In the genomic region with DNA sequence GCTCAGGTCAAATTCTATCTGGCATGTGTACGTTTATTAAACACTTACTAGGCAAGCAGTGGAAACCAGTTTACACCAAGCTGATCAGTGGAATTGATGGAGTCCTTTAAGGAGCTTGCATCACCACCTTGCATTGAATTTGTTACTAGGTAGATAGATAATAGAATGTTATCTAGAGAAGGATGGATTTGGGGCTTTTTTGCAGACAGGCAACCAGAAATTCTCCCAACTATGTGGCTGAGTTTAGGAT, we compare ENCODE assay signal across 9 cellular contexts. TPM values are rescaled to one million over a fixed set of nuclear protein-coding genes. Genes with fewer than 3 reads are reported as not detected.
DNase-seq lines count a peak whose midpoint lies in the region; ATAC-seq, FAIRE-seq and TF ChIP-seq lines count a peak whose summit lies in the region.
"Had no signal": no experiment of that assay in that cellular context is flagged by ENCODE, and none has a peak within 500 bp of the region (broad histone marks: within the 10 kb centered on the region; RNA-seq: fewer than 3 reads in every experiment).

No MANE protein-coding gene starts in this region.

- no peak for TF ChIP-seq RAD21 in HepG2 (CRISPR knock-in tag; IDR thresholded peaks at IDR 0.05)

- no peaks in the 10 kb centered on the region for H4K20me1 ChIP-seq in DND-41 (ENCODE audit: insufficient read depth, low read length)
- H4K20me1 ChIP-seq in HepG2 (ENCODE audit: insufficient read depth, low read length) = no peaks in the 10 kb centered on the region

- in situ Hi-C loops in HepG2 (cut with HindIII; ENCODE audit: extremely low pct_ligation_motif_present, low pct_unique_long_range_greater_than_20kb) = no loop called here

- H3K79me2 ChIP-seq in DND-41 (ENCODE audit: insufficient read depth, low read length) (no peaks in the 10 kb centered on the region), HepG2 (ENCODE audit: insufficient read depth, low read length) (no peaks in the 10 kb centered on the region)

- TF ChIP-seq EP300 in HepG2 (IDR thresholded peaks at IDR 0.05; ENCODE audit: low read depth in 2 of 2, low read length in 2 of 2) (no peak), HepG2 (CRISPR knock-in tag; IDR thresholded peaks at IDR 0.05; ENCODE audit: borderline replicate concordance) (no peak)

- H3K27me3 Mint-ChIP-seq in activated CD4-positive, alpha-beta memory T cell treated with anti-CD3 and anti-CD28 coated beads, Interleukin-2, amount 10 ng/mL, durations not matched to agents 7 days and 5 days = peaks cover 8% of the 10 kb centered on the region

- CTCF ChIA-PET in activated CD4-positive, alpha-beta memory T cell treated with anti-CD3 and anti-CD28 coated beads, Interleukin-2, amount 10 ng/mL, durations not matched to agents 7 days and 5 days (lab: Charles Lee) = interaction anchor here (0.8 to 3.2 kb wide), 19 partner anchors 11 to 589 kb away, joined by 3 to 29 read pairs (median 4); a partner anchor contains a TSS
- CTCF ChIA-PET in HepG2 (lab: Yijun Ruan, JAX; ENCODE audit: low intra/inter-chr PET ratio, low total read pairs) = interaction anchor here (2.7 to 2.9 kb wide), 2 partner anchors 12 to 27 kb away, joined by 10 to 31 read pairs; no protein-coding TSS in a partner anchor

- peaks cover 19% of the 10 kb centered on the region for H3K4me1 Mint-ChIP-seq in activated CD4-positive, alpha-beta memory T cell treated with anti-CD3 and anti-CD28 coated beads, Interleukin-2, amount 10 ng/mL, durations not matched to agents 7 days and 5 days

- H3K27me3 ChIP-seq in DND-41 (ENCODE audit: insufficient read depth, low read length, poor library complexity) (no peaks in the 10 kb centered on the region), HepG2 (ENCODE audit: control insufficient read depth in 1 of 2, insufficient read depth in 2 of 2, low read length in 2 of 2) (no peaks in the 10 kb centered on the region)

- POLR2A ChIA-PET in activated CD4-positive, alpha-beta memory T cell treated with anti-CD3 and anti-CD28 coated beads, Interleukin-2, amount 10 ng/mL, durations not matched to agents 7 days and 5 days (lab: Charles Lee) = interaction anchor here (0.8 to 4.3 kb wide), 29 partner anchors 9 to 1205 kb away, joined by 3 to 99 read pairs (median 6); a partner anchor contains a TSS
- POLR2A ChIA-PET in HepG2 (lab: Yijun Ruan, JAX) = interaction anchor here (0.9 to 5.0 kb wide), 15 partner anchors 8 to 720 kb away, joined by 3 to 53 read pairs (median 4); a partner anchor contains a TSS

- no peaks in the 10 kb centered on the region for H3K9me3 Mint-ChIP-seq in activated CD4-positive, alpha-beta memory T cell treated with anti-CD3 and anti-CD28 coated beads, Interleukin-2, amount 10 ng/mL, durations not matched to agents 7 days and 5 days

- H3K27ac Mint-ChIP-seq in activated CD4-positive, alpha-beta memory T cell treated with anti-CD3 and anti-CD28 coated beads, Interleukin-2, amount 10 ng/mL, durations not matched to agents 7 days and 5 days = peak overlapping the region; percentile 72

- no peak overlapping the region for H3K4me2 ChIP-seq in DND-41 (ENCODE audit: insufficient read depth, low read length)
- peak overlapping the region; percentile 57 for H3K4me2 ChIP-seq in HepG2 (ENCODE audit: low read depth, low read length)

- no peaks in the 10 kb centered on the region for H3K9me3 ChIP-seq in DND-41 (ENCODE audit: insufficient read depth, low read length, severe bottlenecking)
- no peaks in the 10 kb centered on the region for H3K9me3 ChIP-seq in HepG2 (ENCODE audit: low read length)

- DNase-seq in DND-41 (no peak), HepG2 (ENCODE audit: low spot score) (no peak), frontal cortex (ENCODE audit: low spot score in 2 of 2) (no peak), Kasumi-1 (lab: John Stamatoyannopoulos, UW) (no peak), HTR-8/SVneo (ENCODE audit: insufficient read length, low spot score) (no peak), kidney glomerular epithelial cell (lab: John Stamatoyannopoulos, UW) (no peak)
- DNase-seq in activated CD4-positive, alpha-beta memory T cell treated with anti-CD3 and anti-CD28 coated beads, Interleukin-2, amount 10 ng/mL, durations not matched to agents 7 days and 5 days = no peak
- DNase-seq: activated gamma-delta T cell treated with Interleukin-2 at 50 U/mL for 16 hours had no signal

- no peak overlapping the region for H3K4me3 ChIP-seq in DND-41 (ENCODE audit: low read depth in 1 of 2, low read length in 2 of 2)
- peak overlapping the region in 2 of 3 experiments; percentile 11 to 49; a peak in 3 of 6 replicates for H3K4me3 ChIP-seq in HepG2 (replicated peaks in 1 of 3; ENCODE audit: insufficient read depth in 1 of 3, low read depth in 2 of 3, low read length in 3 of 3)

- H3K36me3 Mint-ChIP-seq in activated CD4-positive, alpha-beta memory T cell treated with anti-CD3 and anti-CD28 coated beads, Interleukin-2, amount 10 ng/mL, durations not matched to agents 7 days and 5 days (ENCODE audit: low read depth) = no peaks in the 10 kb centered on the region

- FAIRE-seq in HepG2 (lab: Jason Lieb, UNC) (peak; percentile 4), frontal cortex (lab: Jason Lieb, UNC) (no peak), HTR-8/SVneo (lab: Jason Lieb, UNC) (no peak)

- H2AFZ ChIP-seq in DND-41 (ENCODE audit: low read depth, low read length) = no peak overlapping the region
- H2AFZ ChIP-seq in HepG2 (ENCODE audit: low read length) = no peak overlapping the region

- ATAC-seq in DND-41 (ENCODE audit: insufficient read depth, low read depth) = 0 out of 3 replicates have a peak, but pooled peaks have one; percentile 10
- peak; percentile 26 for ATAC-seq in HG02623 (IDR thresholded peaks at IDR 0.05; ENCODE audit: unreplicated experiment)
- ATAC-seq in HepG2 = no peak

- no peak overlapping the region for H3K27ac ChIP-seq in DND-41 (ENCODE audit: low read length)
- peak overlapping the region; percentile 98 for H3K27ac ChIP-seq in HepG2 (ENCODE audit: extremely low read length, insufficient read depth, low read length)

- BruUV-seq in HepG2 (replicated peaks; lab: Mats Ljungman, UMichigan) = no TSS peak

- H3K36me3 ChIP-seq in DND-41 (ENCODE audit: insufficient read depth, low read length) (no peaks in the 10 kb centered on the region), HepG2 (replicated peaks in 1 of 2; ENCODE audit: control insufficient read depth in 1 of 2, insufficient read depth in 2 of 2, low read length in 2 of 2) (no peaks in the 10 kb centered on the region)

- H3K4me3 Mint-ChIP-seq in activated CD4-positive, alpha-beta memory T cell treated with anti-CD3 and anti-CD28 coated beads, Interleukin-2, amount 10 ng/mL, durations not matched to agents 7 days and 5 days = no peak overlapping the region

- intact Hi-C loops in HepG2 (cut with micrococcal nuclease; ENCODE audit: unreplicated experiment) = loop anchor here (5.0 kb wide), 1 partner anchor 884 kb away; a partner anchor contains a TSS

- TF ChIP-seq POLR2A in HepG2 (IDR thresholded peaks at IDR 0.05; ENCODE audit: insufficient read depth in 1 of 2, low read depth in 2 of 2, low read length in 2 of 2) = no peak

- 36% methylated on average over 1 of the region's 1 CpG for WGBS in HepG2 (ENCODE audit: low lambda C conversion rate)

- TF ChIP-seq CTCF in DND-41 (IDR thresholded peaks at IDR 0.05; ENCODE audit: borderline replicate concordance, extremely low read depth, low read length, poor library complexity, severe bottlenecking) (no peak), HepG2 (CRISPR knock-in tag; IDR thresholded peaks at IDR 0.05) (no peak)

- H3K4me1 ChIP-seq in DND-41 (ENCODE audit: insufficient read depth, low read length) (no peaks in the 10 kb centered on the region), HepG2 (ENCODE audit: insufficient read depth, low read length) (peaks cover 59% of the 10 kb centered on the region)

- H3K9ac ChIP-seq in DND-41 (ENCODE audit: low read depth, low read length) (no peak overlapping the region), HepG2 (ENCODE audit: insufficient read depth, low read depth, low read length) (peak overlapping the region; percentile 80)

TF ChIP-seq in HepG2, 621 proteins besides CTCF, POLR2A, EP300 and RAD21 (continues in another document):
- 0 out of 2 replicates have a peak, but pooled peaks have one; percentile 37 for TF ChIP-seq EHMT2 (IDR thresholded peaks at IDR 0.05; ENCODE audit: borderline replicate concordance, low read depth, low read length)

RNA-seq across cellular contexts. Expression of a gene that starts 44.9 kb away (rescaled TPM):
- 1 to 10 TPM in 1 of 2 experiments, under 1 TPM in 1; 0.76 to 1.3 TPM for total RNA-seq in activated CD4-positive, alpha-beta memory T cell treated with anti-CD3 and anti-CD28 coated beads, Interleukin-2, amount 10 ng/mL, durations not matched to agents 7 days and 5 days
- total RNA-seq in HepG2 (2016; rRNA removed; fragmentation: Illumina TruSeq; extraction: Trizol) = 2.9 and 4.9 TPM in 2 replicates
- 0.79 and 1.2 TPM in 2 replicates for total RNA-seq in HepG2 (2016; cell fraction: cytosol; rRNA removed; fragmentation: Illumina TruSeq; extraction: Trizol; ENCODE audit: low read depth)
- 3.2 and 4.8 TPM in 2 replicates for total RNA-seq in HepG2 (2016; cell fraction: insoluble cytoplasmic fraction; rRNA removed; fragmentation: Illumina TruSeq; extraction: Trizol)
- total RNA-seq in HepG2 (2016; cell fraction: membrane; rRNA removed; fragmentation: Illumina TruSeq; extraction: Trizol) = 2.1 and 2.5 TPM in 2 replicates
- total RNA-seq in HepG2 (2016; cell fraction: nucleus; rRNA removed; fragmentation: Illumina TruSeq; extraction: Trizol) = 7.4 and 8.0 TPM in 2 replicates
- polyA plus RNA-seq in HepG2 (2011; rRNA removed) = 2.6 and 3.5 TPM in 2 replicates
- 3.1 and 5.9 TPM in 2 replicates for polyA plus RNA-seq in HepG2 (2011; cell fraction: cytosol; rRNA removed)
- polyA plus RNA-seq in HepG2 (2011; cell fraction: nucleus; rRNA removed) = 6.0 and 6.9 TPM in 2 replicates
- 1.3 and 1.7 TPM in 2 replicates for polyA plus RNA-seq in HepG2 (2012)
- polyA plus RNA-seq in HepG2 (2016; cell fraction: cytosol; fragmentation: Illumina TruSeq; extraction: Trizol; ENCODE audit: low read depth) = 0.36 and 0.60 TPM in 2 replicates
- 2.6 TPM in 2 replicates for polyA plus RNA-seq in HepG2 (2016; cell fraction: insoluble cytoplasmic fraction; fragmentation: Illumina TruSeq; extraction: Trizol; ENCODE audit: low read depth)
- 1.4 and 1.5 TPM in 2 replicates for polyA plus RNA-seq in HepG2 (2016; cell fraction: membrane; fragmentation: Illumina TruSeq; extraction: Trizol; ENCODE audit: low read depth)
- polyA plus RNA-seq in HepG2 (2016; cell fraction: nucleus; fragmentation: Illumina TruSeq; extraction: Trizol; ENCODE audit: insufficient read depth, low read depth) = 5.5 and 6.1 TPM in 2 replicates
- 1.1 and 11.2 TPM in 2 replicates for polyA minus RNA-seq in HepG2 (2011; rRNA and poly(A)+ RNA removed; ENCODE audit: low replicate concordance)
- polyA minus RNA-seq in HepG2 (2011; cell fraction: cytosol; rRNA and poly(A)+ RNA removed) = 2.0 and 2.2 TPM in 2 replicates
- polyA minus RNA-seq in HepG2 (2011; cell fraction: nucleus; rRNA and poly(A)+ RNA removed) = 12.7 and 14.0 TPM in 2 replicates
- 2.4 TPM for total RNA-seq in frontal cortex

Comparison
In these comparisons a context has a peak if more than half of its experiments do, and no peak if none do; other contexts are left out.
1. H3K4me3 ChIP-seq: peak in HepG2 (2 of 3); none in DND-41 (0 of 2).